ENCODE assay signal across 29 cellular contexts in the genomic region with DNA sequence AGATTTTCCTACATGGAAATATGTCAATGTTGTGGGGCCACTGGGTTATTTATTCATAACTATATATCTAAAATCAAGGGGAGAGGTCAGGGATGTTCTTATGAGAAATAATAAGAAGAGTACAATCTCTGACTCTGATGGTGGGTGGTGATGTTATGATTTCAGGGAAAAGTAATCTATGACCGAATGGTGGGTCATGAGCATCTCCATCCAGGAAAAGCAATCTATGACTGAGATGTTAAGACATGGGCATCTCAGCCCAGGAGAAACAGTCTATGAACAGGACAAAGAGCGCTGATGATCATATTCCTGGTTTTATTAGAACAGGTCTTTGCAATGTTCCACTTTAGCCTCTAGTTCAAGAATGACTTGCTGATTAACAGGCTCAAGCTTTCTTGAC.
"Had no signal": no experiment of that assay in that cellular context is flagged by ENCODE, and none has a peak within 500 bp of the region (broad histone marks: within the 10 kb centered on the region; RNA-seq: fewer than 3 reads in every experiment).

No MANE protein-coding gene starts in this region.

- H3K36me3 Mint-ChIP-seq: activated naive CD8-positive, alpha-beta T cell treated with anti-CD3 and anti-CD28 coated beads for 36 hours; stimulated activated naive B cell treated with anti-CD40 and anti-IgM and Interleukin-4, amounts not matched to agents 10 μg/mL and 1 μg/mL and 100 μg/mL, for 72 hours had no signal

- H3K4me1 ChIP-seq: adrenal gland, ascending aorta, esophagus muscularis mucosa, heart right ventricle, left ventricle myocardium inferior, sigmoid colon, stomach had no signal

- H3K9me3 Mint-ChIP-seq: activated naive CD4-positive, alpha-beta T cell treated with anti-CD3 and anti-CD28 coated beads for 36 hours; activated naive CD8-positive, alpha-beta T cell treated with anti-CD3 and anti-CD28 coated beads for 36 hours; nephron; T-helper 2 cell treated with Interferon-gamma antibody and Interleukin-4, amounts not matched to agents 5 μg/mL and 100 μg/mL, for 36 hours had no signal

- DNase-seq: activated CD4-positive, alpha-beta T cell treated with anti-CD3 and anti-CD28 coated beads for 4 hours; activated CD4-positive, alpha-beta T cell treated with anti-CD3 and anti-CD28 coated beads, Interleukin-2, amount 50 U/mL, for 4 hours; activated CD8-positive, alpha-beta memory T cell treated with anti-CD3 and anti-CD28 coated beads for 24 hours; activated effector memory CD4-positive, alpha-beta T cell treated with anti-CD3 and anti-CD28 coated beads, Interleukin-2, amount 50 U/mL, for 16 hours; activated naive CD4-positive, alpha-beta T cell treated with anti-CD3 and anti-CD28 coated beads for 36 hours; activated naive CD8-positive, alpha-beta T cell treated with anti-CD3 and anti-CD28 coated beads for 36 hours; adrenal gland; brain microvascular endothelial cell; central memory CD4-positive, alpha-beta T cell; endodermal cell; foreskin melanocyte; heart right ventricle; left ventricle myocardium inferior; mucosa of descending colon; sigmoid colon; small intestine; stimulated activated CD4-positive, alpha-beta T cell treated with anti-CD3 and anti-CD28 coated beads, Interleukin-1b, Interleukin-23, amount 100 ng/mL, for 48 hours; stimulated activated naive B cell treated with anti-CD40 and anti-IgM and Interleukin-4, amounts not matched to agents 10 μg/mL and 1 μg/mL and 100 μg/mL, for 72 hours; stomach; T-helper 1 cell; tibial artery had no signal

- H3K9me3 ChIP-seq: adrenal gland, ascending aorta, esophagus muscularis mucosa, heart right ventricle, left ventricle myocardium inferior, mucosa of descending colon, sigmoid colon, stomach, tibial artery had no signal

- H3K27me3 ChIP-seq: adrenal gland, ascending aorta, brain microvascular endothelial cell, esophagus muscularis mucosa, heart right ventricle, sigmoid colon, stomach, tibial artery had no signal

- H3K27ac Mint-ChIP-seq: activated naive CD4-positive, alpha-beta T cell treated with anti-CD3 and anti-CD28 coated beads for 36 hours; activated naive CD8-positive, alpha-beta T cell treated with anti-CD3 and anti-CD28 coated beads for 36 hours; endodermal cell; nephron; progenitor cell of endocrine pancreas; stimulated activated naive B cell treated with anti-CD40 and anti-IgM and Interleukin-4, amounts not matched to agents 10 μg/mL and 1 μg/mL and 100 μg/mL, for 72 hours; T-helper 2 cell treated with Interferon-gamma antibody and Interleukin-4, amounts not matched to agents 5 μg/mL and 100 μg/mL, for 36 hours had no signal

- H3K27ac ChIP-seq: adrenal gland, ascending aorta, brain microvascular endothelial cell, esophagus muscularis mucosa, heart right ventricle, left ventricle myocardium inferior, sigmoid colon, stomach, tibial artery, VCaP had no signal

- H3K4me3 Mint-ChIP-seq: activated naive CD4-positive, alpha-beta T cell treated with anti-CD3 and anti-CD28 coated beads for 36 hours; activated naive CD8-positive, alpha-beta T cell treated with anti-CD3 and anti-CD28 coated beads for 36 hours; endodermal cell; nephron; stimulated activated naive B cell treated with anti-CD40 and anti-IgM and Interleukin-4, amounts not matched to agents 10 μg/mL and 1 μg/mL and 100 μg/mL, for 72 hours; T-helper 2 cell treated with Interferon-gamma antibody and Interleukin-4, amounts not matched to agents 5 μg/mL and 100 μg/mL, for 36 hours had no signal

- H3K27me3 Mint-ChIP-seq: activated naive CD8-positive, alpha-beta T cell treated with anti-CD3 and anti-CD28 coated beads for 36 hours; stimulated activated naive B cell treated with anti-CD40 and anti-IgM and Interleukin-4, amounts not matched to agents 10 μg/mL and 1 μg/mL and 100 μg/mL, for 72 hours had no signal

- FAIRE-seq: islet of Langerhans, small intestine had no signal

- H3K4me3 ChIP-seq: adrenal gland, ascending aorta, esophagus muscularis mucosa, heart right ventricle, left ventricle myocardium inferior, lung, mucosa of descending colon, sigmoid colon, stomach, tibial artery had no signal

- H3K36me3 ChIP-seq: adrenal gland, ascending aorta, brain microvascular endothelial cell, esophagus muscularis mucosa, heart right ventricle, left ventricle myocardium inferior, sigmoid colon, stomach, tibial artery had no signal

- H3K4me1 Mint-ChIP-seq: activated naive CD8-positive, alpha-beta T cell treated with anti-CD3 and anti-CD28 coated beads for 36 hours; stimulated activated naive B cell treated with anti-CD40 and anti-IgM and Interleukin-4, amounts not matched to agents 10 μg/mL and 1 μg/mL and 100 μg/mL, for 72 hours had no signal
